ENCODE assay signal across 8 cellular contexts in the genomic region with DNA sequence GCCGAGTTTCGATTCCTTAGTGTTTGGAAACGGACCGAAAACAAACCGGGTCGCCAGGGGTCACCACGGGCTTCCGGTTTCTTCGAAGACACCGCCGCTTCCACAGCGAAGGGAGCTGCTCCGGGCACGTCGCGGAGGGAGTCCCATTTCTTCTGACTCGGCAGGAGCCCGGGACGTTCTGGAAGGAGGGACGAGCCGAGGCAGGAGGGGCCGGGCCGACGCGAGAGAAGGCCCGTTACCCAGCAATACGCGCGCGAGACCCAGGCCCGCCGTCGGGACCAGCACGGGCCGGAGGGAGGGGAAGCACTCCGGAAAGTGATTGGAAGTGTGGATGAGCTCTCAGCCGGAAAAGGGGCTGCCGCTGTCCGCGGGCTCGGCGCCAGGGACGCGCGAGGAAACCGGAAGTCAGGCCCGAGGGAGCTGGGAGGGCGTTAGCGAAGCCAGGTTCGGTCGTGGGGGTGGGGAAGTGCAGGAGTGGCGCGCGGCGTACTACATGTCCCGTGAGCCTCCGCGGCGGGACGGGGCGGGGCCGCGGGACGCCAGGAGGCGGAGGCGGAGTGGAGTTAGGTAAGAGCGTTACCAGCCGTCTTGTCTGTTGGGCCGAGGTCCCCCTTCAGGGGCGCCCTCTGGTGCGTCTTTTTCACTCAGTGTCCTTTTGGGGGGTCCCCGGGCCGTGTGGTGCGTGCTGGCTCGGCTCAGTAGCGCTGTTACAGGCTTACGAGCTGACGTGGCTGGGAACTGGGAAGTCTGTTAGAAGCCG. TPM values are rescaled to one million over a fixed set of nuclear protein-coding genes. Genes with fewer than 3 reads are reported as not detected.
A peak's percentile ranks its signal among the peaks of the same experiment; 100 is the strongest.
DNase-seq lines count a peak whose midpoint lies in the region; ATAC-seq and TF ChIP-seq lines count a peak whose summit lies in the region.

AZI2 (minus strand) TSS at position 188 of the 760 bp plus-strand sequence. CDS start 8,207 bp downstream, outside the sequence.
ZCWPW2 (plus strand) TSS at position 85 of the 760 bp plus-strand sequence. CDS start 64,348 bp downstream, outside the sequence.

- peak within 1 kb of the TSS; percentile 96 for H3K4me2 ChIP-seq in GM23338

- H3K4me1 ChIP-seq in GM23338 (ENCODE audit: insufficient read depth): no peaks in the 10 kb centered on the region

- ATAC-seq in GM23338: peak; percentile 89
- ATAC-seq in natural killer cell treated with Interleukin-12 subunit alpha and Interleukin-12 subunit beta and Interleukin-15 and Interleukin-18, amount 100 ng/mL, for 72 hours: peak; percentile 96 to 97
- peak; percentile 94 for ATAC-seq in stimulated activated naive CD8-positive, alpha-beta T cell treated with anti-CD3 and anti-CD28 coated beads, Interleukin-15, Interleukin-2, amounts not matched to agents 100 U/mL and 50 U/mL, for 24 hours

- no peaks in the 10 kb centered on the region for H3K36me3 ChIP-seq in GM23338 (ENCODE audit: insufficient read depth)

- H3K27me3 Mint-ChIP-seq in GM23338 (ENCODE audit: insufficient read depth, low read depth, poor library complexity): peaks cover 8% of the 10 kb centered on the region
- H3K27me3 Mint-ChIP-seq in activated T-helper 2 cell treated with anti-CD3 and anti-CD28 coated beads, Interferon-gamma antibody, Interleukin-2, Interleukin-4, amounts not matched to agents 10 μg/mL and 5 μg/mL and 100 μg/mL, durations not matched to agents 14 hours and 24 hours and 36 hours (ENCODE audit: low read depth): no peaks in the 10 kb centered on the region
- no peaks in the 10 kb centered on the region for H3K27me3 Mint-ChIP-seq in natural killer cell treated with Interleukin-12 subunit alpha and Interleukin-12 subunit beta and Interleukin-15 and Interleukin-18, amount 100 ng/mL, for 72 hours

- peaks cover 15% of the 10 kb centered on the region for H3K36me3 Mint-ChIP-seq in GM23338 (ENCODE audit: low read depth)
- peaks cover 52% of the 10 kb centered on the region for H3K36me3 Mint-ChIP-seq in activated T-helper 2 cell treated with anti-CD3 and anti-CD28 coated beads, Interferon-gamma antibody, Interleukin-2, Interleukin-4, amounts not matched to agents 10 μg/mL and 5 μg/mL and 100 μg/mL, durations not matched to agents 14 hours and 24 hours and 36 hours (ENCODE audit: low read depth)
- H3K36me3 Mint-ChIP-seq in natural killer cell treated with Interleukin-12 subunit alpha and Interleukin-12 subunit beta and Interleukin-15 and Interleukin-18, amount 100 ng/mL, for 72 hours: peaks cover 30% of the 10 kb centered on the region

- TF ChIP-seq CTCF in GM23338 (conservative IDR thresholded peaks at IDR 0.05; ENCODE audit: low read depth in 2 of 2): peak in 1 of 2 experiments; percentile 50; a peak in 2 of 4 replicates

- intact Hi-C loops in activated T-helper 2 cell treated with anti-CD3 and anti-CD28 coated beads, Interferon-gamma antibody, Interleukin-2, Interleukin-4, amounts not matched to agents 10 μg/mL and 5 μg/mL and 100 μg/mL, durations not matched to agents 14 hours and 24 hours and 36 hours (cut with micrococcal nuclease): loop anchor here (1.0 to 10.0 kb wide), 11 partner anchors 23 to 994 kb away; partner anchors contain the start of genes CMC1, RBMS3 and SLC4A7

- H3K9me2 ChIP-seq in GM23338 (ENCODE audit: insufficient read depth): no peaks in the 10 kb centered on the region

- peaks cover 37% of the 10 kb centered on the region for H3K79me2 ChIP-seq in GM23338 (replicated peaks; ENCODE audit: insufficient read depth)

- peaks cover 4% of the 10 kb centered on the region for H3K9me3 Mint-ChIP-seq in GM23338
- peaks cover 14% of the 10 kb centered on the region for H3K9me3 Mint-ChIP-seq in activated T-helper 2 cell treated with anti-CD3 and anti-CD28 coated beads, Interferon-gamma antibody, Interleukin-2, Interleukin-4, amounts not matched to agents 10 μg/mL and 5 μg/mL and 100 μg/mL, durations not matched to agents 14 hours and 24 hours and 36 hours
- peaks cover 3% of the 10 kb centered on the region for H3K9me3 Mint-ChIP-seq in natural killer cell treated with Interleukin-12 subunit alpha and Interleukin-12 subunit beta and Interleukin-15 and Interleukin-18, amount 100 ng/mL, for 72 hours

- no peaks in the 10 kb centered on the region; the same call in 1 of the 2 replicates for H3F3A ChIP-seq in GM23338 (replicated peaks; ENCODE audit: low read depth)

- peak within 1 kb of the TSS; percentile 92 for H3K4me3 Mint-ChIP-seq in GM23338
- H3K4me3 Mint-ChIP-seq in activated T-helper 2 cell treated with anti-CD3 and anti-CD28 coated beads, Interferon-gamma antibody, Interleukin-2, Interleukin-4, amounts not matched to agents 10 μg/mL and 5 μg/mL and 100 μg/mL, durations not matched to agents 14 hours and 24 hours and 36 hours (ENCODE audit: low read depth): peak within 1 kb of the TSS; percentile 94
- H3K4me3 Mint-ChIP-seq in natural killer cell treated with Interleukin-12 subunit alpha and Interleukin-12 subunit beta and Interleukin-15 and Interleukin-18, amount 100 ng/mL, for 72 hours: peak within 1 kb of the TSS; percentile 96

- H3K27ac Mint-ChIP-seq in GM23338: peak within 1 kb of the TSS; percentile 93
- H3K27ac Mint-ChIP-seq in activated T-helper 2 cell treated with anti-CD3 and anti-CD28 coated beads, Interferon-gamma antibody, Interleukin-2, Interleukin-4, amounts not matched to agents 10 μg/mL and 5 μg/mL and 100 μg/mL, durations not matched to agents 14 hours and 24 hours and 36 hours: peak within 1 kb of the TSS; percentile 98
- peak within 1 kb of the TSS; percentile 97 to 98 for H3K27ac Mint-ChIP-seq in natural killer cell treated with Interleukin-12 subunit alpha and Interleukin-12 subunit beta and Interleukin-15 and Interleukin-18, amount 100 ng/mL, for 72 hours

- peak within 1 kb of the TSS; percentile 98 for H3K27ac ChIP-seq in GM23338 (ENCODE audit: low read depth)

- DNase-seq in EL (peak; percentile 96), GM23338 (ENCODE audit: low spot score) (peak; percentile 97), LHCN-M2 (ENCODE audit: low read depth) (peak; percentile 93), RPMI7951 (ENCODE audit: low read depth) (peak; percentile 95), fibroblast of peridontal ligament (ENCODE audit: extremely low read depth) (peak; percentile 92)
- peak; percentile 89 for DNase-seq in activated T-helper 2 cell treated with anti-CD3 and anti-CD28 coated beads, Interferon-gamma antibody, Interleukin-2, Interleukin-4, amounts not matched to agents 10 μg/mL and 5 μg/mL and 100 μg/mL, durations not matched to agents 14 hours and 24 hours and 36 hours (ENCODE audit: low spot score)
- peak; percentile 96 for DNase-seq in natural killer cell treated with Interleukin-12 subunit alpha and Interleukin-12 subunit beta and Interleukin-15 and Interleukin-18, amount 100 ng/mL, for 72 hours (ENCODE audit: low spot score)
- peak; percentile 95 for DNase-seq in stimulated activated naive CD8-positive, alpha-beta T cell treated with anti-CD3 and anti-CD28 coated beads, Interleukin-15, Interleukin-2, amounts not matched to agents 100 U/mL and 50 U/mL, for 24 hours

- H2AFZ ChIP-seq in GM23338: peak within 1 kb of the TSS; percentile 90

- no peaks in the 10 kb centered on the region; the same call in 1 of the 2 replicates for H4K20me1 ChIP-seq in GM23338 (replicated peaks; ENCODE audit: insufficient read depth)

- no peaks in the 10 kb centered on the region for H3K27me3 ChIP-seq in GM23338 (ENCODE audit: insufficient read depth)

- H3K4me1 Mint-ChIP-seq in GM23338: peaks cover 15% of the 10 kb centered on the region
- peaks cover 48% of the 10 kb centered on the region for H3K4me1 Mint-ChIP-seq in activated T-helper 2 cell treated with anti-CD3 and anti-CD28 coated beads, Interferon-gamma antibody, Interleukin-2, Interleukin-4, amounts not matched to agents 10 μg/mL and 5 μg/mL and 100 μg/mL, durations not matched to agents 14 hours and 24 hours and 36 hours (ENCODE audit: low read depth)
- H3K4me1 Mint-ChIP-seq in natural killer cell treated with Interleukin-12 subunit alpha and Interleukin-12 subunit beta and Interleukin-15 and Interleukin-18, amount 100 ng/mL, for 72 hours (ENCODE audit: low read depth in 2 of 2): peaks cover 32 to 47% of the 10 kb centered on the region in 2 donors

- peak within 1 kb of the TSS; percentile 93 for H3K4me3 ChIP-seq in GM23338

RNA-seq across cellular contexts. Expression of gene AZI2, which starts in this region (rescaled TPM):
- 18.6 and 24.5 TPM in 2 replicates for total RNA-seq in GM23338 (2014; rRNA removed; shearing (Covaris generic))
- polyA plus RNA-seq in GM23338 (2016; fragmentation: Nextera tagmentation; extraction: Ambion mirVana): 27.9 and 28.6 TPM in 2 replicates
- 58.6 and 83.1 TPM in 2 replicates for total RNA-seq in LHCN-M2 (2014; rRNA removed)
- polyA plus RNA-seq in LHCN-M2 (2012): 33.9 TPM
- total RNA-seq in RPMI7951 (2014; rRNA removed; shearing (Covaris generic)): 41.6 and 55.5 TPM in 2 replicates
- total RNA-seq in activated T-helper 2 cell treated with anti-CD3 and anti-CD28 coated beads, Interferon-gamma antibody, Interleukin-2, Interleukin-4, amounts not matched to agents 10 μg/mL and 5 μg/mL and 100 μg/mL, durations not matched to agents 14 hours and 24 hours and 36 hours: 35.6 and 37.5 TPM in 2 replicates
- total RNA-seq in natural killer cell treated with Interleukin-12 subunit alpha and Interleukin-12 subunit beta and Interleukin-15 and Interleukin-18, amount 100 ng/mL, for 72 hours: 10 to 100 TPM; 50.1 to 71.3 TPM

RNA-seq across cellular contexts. Expression of gene ZCWPW2, which starts in this region (rescaled TPM):
- not detected in 2 replicates for total RNA-seq in GM23338 (2014; rRNA removed; shearing (Covaris generic))
- 0.55 and 0.78 TPM in 2 replicates for polyA plus RNA-seq in GM23338 (2016; fragmentation: Nextera tagmentation; extraction: Ambion mirVana)
- total RNA-seq in LHCN-M2 (2014; rRNA removed): 1.1 and 1.4 TPM in 2 replicates
- polyA plus RNA-seq in LHCN-M2 (2012): 0.36 TPM
- total RNA-seq in RPMI7951 (2014; rRNA removed; shearing (Covaris generic)): 0.20 and 0.36 TPM in 2 replicates
- total RNA-seq in activated T-helper 2 cell treated with anti-CD3 and anti-CD28 coated beads, Interferon-gamma antibody, Interleukin-2, Interleukin-4, amounts not matched to agents 10 μg/mL and 5 μg/mL and 100 μg/mL, durations not matched to agents 14 hours and 24 hours and 36 hours: 0.14 and 0.16 TPM in 2 replicates
- under 1 TPM in 1 of 2 donors, not detected in 1; 0.24 TPM for total RNA-seq in natural killer cell treated with Interleukin-12 subunit alpha and Interleukin-12 subunit beta and Interleukin-15 and Interleukin-18, amount 100 ng/mL, for 72 hours

Comparison
In these comparisons a context has a peak if more than half of its experiments do, and no peak if none do; other contexts are left out.
1. Peak in every context shown above with its lines: DNase-seq, ATAC-seq, H3K4me3 ChIP-seq and H3K27ac ChIP-seq.